In genomic region chr13:79457948-79458347, GRCh38 we compare ENCODE assay signal across 1 cellular context.
TF ChIP-seq lines count a peak whose summit lies in the region.

No MANE protein-coding gene starts in this region.

TF ChIP-seq in HepG2, 621 proteins besides CTCF, POLR2A, EP300 and RAD21 (continued from another document):
- TF ChIP-seq PRPF4 (IDR thresholded peaks at IDR 0.05; ENCODE audit: low read depth, low read length, poor library complexity, severe bottlenecking) (no peak), TIGD3 (CRISPR knock-in tag; IDR thresholded peaks at IDR 0.05; ENCODE audit: borderline replicate concordance) (no peak), HIVEP1 (CRISPR knock-in tag; IDR thresholded peaks at IDR 0.05) (no peak), YEATS4 (CRISPR knock-in tag; IDR thresholded peaks at IDR 0.05; ENCODE audit: borderline replicate concordance) (no peak), EZH2 (conservative IDR thresholded peaks at IDR 0.05; ENCODE audit: low read depth, low read length) (no peak), ZNF235 (CRISPR knock-in tag; IDR thresholded peaks at IDR 0.05; ENCODE audit: borderline replicate concordance) (no peak), KIAA2018 (CRISPR knock-in tag; IDR thresholded peaks at IDR 0.05; ENCODE audit: borderline replicate concordance) (no peak), CEBPZ (IDR thresholded peaks at IDR 0.05; ENCODE audit: low read length) (no peak), ZNF709 (CRISPR knock-in tag; IDR thresholded peaks at IDR 0.05) (no peak), ZNF124 (CRISPR knock-in tag; IDR thresholded peaks at IDR 0.05) (no peak), SETDB1 (CRISPR knock-in tag; IDR thresholded peaks at IDR 0.05; ENCODE audit: borderline replicate concordance) (no peak)
- TF ChIP-seq, protein P1, sequence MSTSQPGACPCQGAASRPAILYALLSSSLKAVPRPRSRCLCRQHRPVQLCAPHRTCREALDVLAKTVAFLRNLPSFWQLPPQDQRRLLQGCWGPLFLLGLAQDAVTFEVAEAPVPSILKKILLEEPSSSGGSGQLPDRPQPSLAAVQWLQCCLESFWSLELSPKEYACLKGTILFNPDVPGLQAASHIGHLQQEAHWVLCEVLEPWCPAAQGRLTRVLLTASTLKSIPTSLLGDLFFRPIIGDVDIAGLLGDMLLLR (CRISPR knock-in tag; IDR thresholded peaks at IDR 0.05): no peak
TF ChIP-seq in HepG2: peak in this region for 0.
